20 cellular contexts compared by ENCODE assay signal in the genomic region with DNA sequence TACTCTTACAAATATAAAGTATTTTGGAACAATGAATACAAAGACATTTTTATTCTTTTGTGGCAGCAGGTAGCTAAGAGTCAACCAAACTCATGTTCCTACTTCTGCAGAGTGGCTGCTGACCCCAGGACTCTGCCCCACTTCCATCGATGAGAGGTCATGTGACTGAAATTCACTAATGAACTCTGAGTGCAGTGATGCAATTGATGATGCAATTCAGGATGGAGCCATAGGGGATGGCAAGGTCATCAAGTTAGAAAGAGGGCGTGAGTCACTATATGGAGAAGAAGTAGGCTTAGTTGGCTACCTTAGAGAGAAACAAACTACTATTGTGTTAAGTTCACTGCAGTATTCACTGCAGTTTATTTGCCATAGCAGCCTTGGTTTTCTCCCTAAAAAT.
"Had no signal": no experiment of that assay in that cellular context is flagged by ENCODE, and none has a peak within 500 bp of the region (broad histone marks: within the 10 kb centered on the region; RNA-seq: fewer than 3 reads in every experiment).

No MANE protein-coding gene starts in this region.

- H3K27me3 Mint-ChIP-seq: activated naive CD8-positive, alpha-beta T cell treated with anti-CD3 and anti-CD28 coated beads, Interleukin-2, amount 50 U/mL, for 24 hours; memory B cell; naive B cell; stimulated activated naive CD8-positive, alpha-beta T cell treated with anti-CD3 and anti-CD28 coated beads, Interleukin-15, Interleukin-2, amounts not matched to agents 100 ng/mL and 50 ng/mL, for 24 hours had no signal

- H3K4me3 ChIP-seq: body of pancreas, esophagus squamous epithelium, gastroesophageal sphincter, tibial nerve had no signal

- H3K36me3 Mint-ChIP-seq: memory B cell, naive B cell had no signal

- H3K9ac ChIP-seq: parathyroid adenoma had no signal

- H3K79me2 ChIP-seq: parathyroid adenoma had no signal

- H3K4me1 Mint-ChIP-seq: activated naive CD8-positive, alpha-beta T cell treated with anti-CD3 and anti-CD28 coated beads, Interleukin-2, amount 50 U/mL, for 24 hours; memory B cell; naive B cell had no signal

- H3K27ac Mint-ChIP-seq: activated naive CD8-positive, alpha-beta T cell treated with anti-CD3 and anti-CD28 coated beads, Interleukin-2, amount 50 U/mL, for 24 hours; memory B cell; naive B cell; stimulated activated naive CD8-positive, alpha-beta T cell treated with anti-CD3 and anti-CD28 coated beads, Interleukin-15, Interleukin-2, amounts not matched to agents 100 ng/mL and 50 ng/mL, for 24 hours; T-helper 1 cell treated with Interleukin-12 subunit alpha and Interleukin-12 subunit beta and Interleukin-4 antibody, amounts not matched to agents 30 μg/mL and 1 μg/mL, for 36 hours had no signal

- H3K27me3 ChIP-seq: body of pancreas, esophagus squamous epithelium, gastroesophageal sphincter, tibial nerve had no signal

- H3K4me3 Mint-ChIP-seq: activated naive CD8-positive, alpha-beta T cell treated with anti-CD3 and anti-CD28 coated beads, Interleukin-2, amount 50 U/mL, for 24 hours; memory B cell; naive B cell; stimulated activated naive CD8-positive, alpha-beta T cell treated with anti-CD3 and anti-CD28 coated beads, Interleukin-15, Interleukin-2, amounts not matched to agents 100 ng/mL and 50 ng/mL, for 24 hours; T-helper 1 cell treated with Interleukin-12 subunit alpha and Interleukin-12 subunit beta and Interleukin-4 antibody, amounts not matched to agents 30 μg/mL and 1 μg/mL, for 36 hours had no signal

- H3K4me1 ChIP-seq: body of pancreas, esophagus squamous epithelium, gastroesophageal sphincter, parathyroid adenoma, tibial nerve had no signal

- DNase-seq: activated CD4-positive, alpha-beta T cell treated with anti-CD3 and anti-CD28 coated beads for 4 hours; activated CD4-positive, alpha-beta T cell treated with anti-CD3 and anti-CD28 coated beads, Interleukin-2, amount 50 U/mL, for 48 hours; activated CD4-positive, CD25-positive, alpha-beta regulatory T cell; activated effector memory CD4-positive, alpha-beta T cell treated with anti-CD3 and anti-CD28 coated beads, Interleukin-2, amount 50 U/mL, for 16 hours; activated naive CD4-positive, alpha-beta T cell treated with anti-CD3 and anti-CD28 coated beads, Interleukin-2, amount 50 U/mL, for 16 hours; activated naive CD8-positive, alpha-beta T cell treated with anti-CD3 and anti-CD28 coated beads, Interleukin-2, amount 50 U/mL, for 24 hours; activated T-cell treated with anti-CD3 and anti-CD28 coated beads for 4 hours; body of pancreas; esophagus squamous epithelium; naive B cell; right cardiac atrium; stimulated activated CD4-positive, alpha-beta T cell treated with anti-CD3 and anti-CD28 coated beads, Interleukin-12 subunit alpha, Interleukin-12 subunit beta, amount 100 ng/mL, for 4 hours; T1000 had no signal

- H3K9me3 Mint-ChIP-seq: activated naive CD8-positive, alpha-beta T cell treated with anti-CD3 and anti-CD28 coated beads, Interleukin-2, amount 50 U/mL, for 24 hours; stimulated activated naive CD8-positive, alpha-beta T cell treated with anti-CD3 and anti-CD28 coated beads, Interleukin-15, Interleukin-2, amounts not matched to agents 100 ng/mL and 50 ng/mL, for 24 hours; T-helper 1 cell treated with Interleukin-12 subunit alpha and Interleukin-12 subunit beta and Interleukin-4 antibody, amounts not matched to agents 30 μg/mL and 1 μg/mL, for 36 hours had no signal

- FAIRE-seq: urothelium cell line had no signal

- H3K36me3 ChIP-seq: esophagus squamous epithelium, gastroesophageal sphincter, tibial nerve had no signal

- H3K27ac ChIP-seq: body of pancreas, esophagus squamous epithelium, gastroesophageal sphincter, parathyroid adenoma, tibial nerve had no signal
